ENCODE assay signal across 16 cellular contexts in the genomic region with DNA sequence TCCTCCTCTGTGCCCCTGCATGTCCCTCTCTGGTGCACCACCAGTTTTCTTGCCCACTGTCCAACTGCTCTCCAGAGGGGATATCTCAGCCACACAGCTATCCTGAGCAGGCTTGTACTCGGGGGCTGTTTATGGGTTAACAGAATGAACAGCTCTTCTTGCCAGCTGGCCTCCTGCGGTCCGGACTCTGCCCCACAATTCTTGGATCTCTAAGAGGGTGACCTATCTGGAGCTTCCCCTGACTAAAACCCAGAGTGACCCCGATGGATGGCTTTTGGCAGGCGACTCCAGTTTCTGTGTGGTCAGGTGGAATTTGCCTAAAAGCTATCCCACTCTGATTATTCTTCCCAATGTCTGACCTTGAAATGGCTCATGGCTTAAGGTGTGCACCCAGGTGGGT. TPM values are rescaled to one million over a fixed set of nuclear protein-coding genes. Genes with fewer than 3 reads are reported as not detected.
DNase-seq lines count a peak whose midpoint lies in the region; ATAC-seq and TF ChIP-seq lines count a peak whose summit lies in the region.
"Had no signal": no experiment of that assay in that cellular context is flagged by ENCODE, and none has a peak within 500 bp of the region (broad histone marks: within the 10 kb centered on the region; RNA-seq: fewer than 3 reads in every experiment).

No MANE protein-coding gene starts in this region.

- H3K27ac ChIP-seq in MM.1S (ENCODE audit: low read length) (peak overlapping the region; percentile 73; the same call in 1 of the 2 replicates), tibial nerve (no peak overlapping the region)
- H3K27ac ChIP-seq: BLaER1 treated with 17β-estradiol and CSF1 and Interleukin-3, amounts not matched to agents 10 nM and 100 nM; HL-60 had no signal

- no peaks in the 10 kb centered on the region for H3K36me3 ChIP-seq in MM.1S (replicated peaks; ENCODE audit: insufficient read depth, low read length)
- no peaks in the 10 kb centered on the region for H3K36me3 ChIP-seq in tibial nerve
- H3K36me3 ChIP-seq: BLaER1 treated with 17β-estradiol and CSF1 and Interleukin-3, amounts not matched to agents 10 nM and 100 nM had no signal

- H3F3A ChIP-seq in MM.1S (ENCODE audit: insufficient read depth, low read length), result peaks cover 35% of the 10 kb centered on the region

- DNase-seq in MM.1S, result no peak
- DNase-seq in left lobe of liver (ENCODE audit: low spot score), result peak; percentile 93
- DNase-seq in mucosa of gallbladder (ENCODE audit: low spot score), result peak; percentile 47
- no peak for DNase-seq in DMS114 treated with DMSO at 0.1 percent for 48 hours (lab: John Stamatoyannopoulos, UW; ENCODE audit: unreplicated experiment)
- no peak for DNase-seq in tibial nerve (ENCODE audit: low spot score in 2 of 2)
- DNase-seq: CD8-positive, alpha-beta memory T cell; COR-L47; DMS153; DMS79; GDM1; HCEC 1CT had no signal

- peaks cover 60% of the 10 kb centered on the region for H3K4me1 ChIP-seq in MM.1S (ENCODE audit: low read length)
- no peaks in the 10 kb centered on the region for H3K4me1 ChIP-seq in tibial nerve
- H3K4me1 ChIP-seq: BLaER1 treated with 17β-estradiol and CSF1 and Interleukin-3, amounts not matched to agents 10 nM and 100 nM had no signal

- no peaks in the 10 kb centered on the region for H3K9me2 ChIP-seq in MM.1S (replicated peaks; ENCODE audit: insufficient read depth, low read length)

- H4K20me1 ChIP-seq in MM.1S (ENCODE audit: insufficient read depth, low read length), result no peaks in the 10 kb centered on the region
- H4K20me1 ChIP-seq: BLaER1 treated with 17β-estradiol and CSF1 and Interleukin-3, amounts not matched to agents 10 nM and 100 nM had no signal

- TF ChIP-seq CTCF in MM.1S (IDR thresholded peaks at IDR 0.05; ENCODE audit: low read length) (no peak), tibial nerve (IDR thresholded peaks at IDR 0.05) (no peak)

- H3K27me3 ChIP-seq in MM.1S (replicated peaks; ENCODE audit: insufficient read depth, low read length) (no peaks in the 10 kb centered on the region), tibial nerve (no peaks in the 10 kb centered on the region)
- H3K27me3 ChIP-seq: BLaER1 treated with 17β-estradiol and CSF1 and Interleukin-3, amounts not matched to agents 10 nM and 100 nM had no signal

- H3K4me2 ChIP-seq in MM.1S (ENCODE audit: low read depth, low read length), result no peak overlapping the region
- H3K4me2 ChIP-seq: BLaER1 treated with 17β-estradiol and CSF1 and Interleukin-3, amounts not matched to agents 10 nM and 100 nM; GM23338 had no signal

- TF ChIP-seq POLR2A in tibial nerve (IDR thresholded peaks at IDR 0.05), result no peak

- ATAC-seq in left lobe of liver (peak; percentile 88), HG03097 (IDR thresholded peaks at IDR 0.05; ENCODE audit: low FRiP score, unreplicated experiment) (no peak)
- ATAC-seq: GM23338 had no signal

- no peak overlapping the region for H2AFZ ChIP-seq in MM.1S (ENCODE audit: low read length)
- H2AFZ ChIP-seq: GM23338 had no signal

- no peak overlapping the region for H3K9ac ChIP-seq in MM.1S (ENCODE audit: low read length)
- H3K9ac ChIP-seq: BLaER1 treated with 17β-estradiol and CSF1 and Interleukin-3, amounts not matched to agents 10 nM and 100 nM had no signal

- no peak for TF ChIP-seq EP300 in tibial nerve (IDR thresholded peaks at IDR 0.05)

- 54 to 68% methylated on average over 5 of the region's 5 CpGs for WGBS in tibial nerve, 2 donors

- no peak overlapping the region for H3K4me3 ChIP-seq in MM.1S (ENCODE audit: low read length)
- H3K4me3 ChIP-seq in tibial nerve, result no peak overlapping the region
- H3K4me3 ChIP-seq: BLaER1 treated with 17β-estradiol and CSF1 and Interleukin-3, amounts not matched to agents 10 nM and 100 nM; GM23338 had no signal

- no peaks in the 10 kb centered on the region for H3K79me2 ChIP-seq in MM.1S (ENCODE audit: low read length)

- no peaks in the 10 kb centered on the region for H3K9me3 ChIP-seq in MM.1S (replicated peaks; ENCODE audit: insufficient read depth, low read length)
- H3K9me3 ChIP-seq in tibial nerve, result no peaks in the 10 kb centered on the region
- H3K9me3 ChIP-seq: BLaER1 treated with 17β-estradiol and CSF1 and Interleukin-3, amounts not matched to agents 10 nM and 100 nM had no signal

RNA-seq across cellular contexts. Expression of a gene that starts 9.1 kb away (rescaled TPM):
- total RNA-seq in left lobe of liver (21.3 TPM), mucosa of gallbladder (19.4 TPM), tibial nerve (10 to 100 TPM; 24.5 to 26.9 (median 25.1) TPM)

RNA-seq across cellular contexts. Expression of a gene that starts 9.5 kb away (rescaled TPM):
- total RNA-seq in left lobe of liver, result 36.3 TPM
- total RNA-seq in mucosa of gallbladder, result 63.1 TPM
- total RNA-seq in tibial nerve, result 100 to 1,000 TPM; 104 to 160 (median 118) TPM
- total RNA-seq: B cell had no signal

Comparison
In these comparisons a context has a peak if more than half of its experiments do, and no peak if none do; other contexts are left out.
1. DNase-seq: peak in left lobe of liver (single experiment) and mucosa of gallbladder (single experiment); none in MM.1S (single experiment), DMS114 treated with DMSO at 0.1 percent for 48 hours (single experiment) and tibial nerve (0 of 2).